ENCODE assay signal across 25 cellular contexts in genomic region chr3:48546203-48546829, GRCh38.
DNase-seq lines count a peak whose midpoint lies in the region; TF ChIP-seq lines count a peak whose summit lies in the region.
"Had no signal": no experiment of that assay in that cellular context is flagged by ENCODE, and none has a peak within 500 bp of the region (broad histone marks: within the 10 kb centered on the region; RNA-seq: fewer than 3 reads in every experiment).

No MANE protein-coding gene starts in this region.

- peaks cover 77 to 97% (median 89%) of the 10 kb centered on the region in 10 experiments for H3K4me1 ChIP-seq in BLaER1 treated with 17β-estradiol and CSF1 and Interleukin-3, amounts not matched to agents 10 nM and 100 nM
- H3K4me1 ChIP-seq: thyroid gland had no signal

- peak overlapping the region in 6 of 11 experiments; percentile 13 to 94 (median 51); a peak in 8 of 22 replicates for H3K4me2 ChIP-seq in BLaER1 treated with 17β-estradiol and CSF1 and Interleukin-3, amounts not matched to agents 10 nM and 100 nM

- H3K4me3 ChIP-seq in BLaER1 treated with 17β-estradiol and CSF1 and Interleukin-3, amounts not matched to agents 10 nM and 100 nM, result no peak overlapping the region
- H3K4me3 ChIP-seq: heart left ventricle, spleen, thyroid gland had no signal

- DNase-seq in MV-4-11 (lab: John Stamatoyannopoulos, UW), result peak; percentile 11
- DNase-seq in erythroblast (lab: John Stamatoyannopoulos, UW), result peak; percentile 19 to 42
- DNase-seq in central memory CD4-positive, alpha-beta T cell, result no peak
- DNase-seq in NCI-H2107 (lab: John Stamatoyannopoulos, UW), result no peak
- no peak for DNase-seq in OCI-M2 (lab: John Stamatoyannopoulos, UW; ENCODE audit: unreplicated experiment)
- DNase-seq: activated CD4-positive, alpha-beta T cell treated with anti-CD3 and anti-CD28 coated beads, Interleukin-2, amount 50 U/mL, for 48 hours; activated gamma-delta T cell; activated naive CD8-positive, alpha-beta T cell treated with anti-CD3 and anti-CD28 coated beads, Interleukin-2, amount 50 U/mL, for 24 hours; activated T-cell treated with anti-CD3 and anti-CD28 coated beads for 4 hours; CD4-positive, alpha-beta T cell; cortex of kidney; DMS153; left cardiac atrium; mesendoderm; naive B cell; NCI-H510A treated with DMSO at 0.1 percent for 48 hours; retina; spleen; stimulated activated CD4-positive, alpha-beta T cell treated with anti-CD3 and anti-CD28 coated beads, Interleukin-4, amount 100 ng/mL, for 4 hours; stimulated activated naive CD8-positive, alpha-beta T cell treated with anti-CD3 and anti-CD28 coated beads, Interleukin-15, Interleukin-2, amounts not matched to agents 100 U/mL and 50 U/mL, for 24 hours; T-helper 2 cell; thyroid gland; WERI-Rb-1 had no signal

- TF ChIP-seq POLR2A in erythroblast (IDR thresholded peaks at IDR 0.05; ENCODE audit: low read length), result no peak

- H3K9me3 ChIP-seq in BLaER1 treated with 17β-estradiol and CSF1 and Interleukin-3, amounts not matched to agents 10 nM and 100 nM (replicated peaks in 1 of 11), result no peaks in the 10 kb centered on the region
- H3K9me3 ChIP-seq: heart left ventricle, spleen, thyroid gland had no signal

- no peak overlapping the region for H3K9ac ChIP-seq in BLaER1 treated with 17β-estradiol and CSF1 and Interleukin-3, amounts not matched to agents 10 nM and 100 nM

- H4K20me1 ChIP-seq in BLaER1 treated with 17β-estradiol and CSF1 and Interleukin-3, amounts not matched to agents 10 nM and 100 nM, result peaks cover 0 to 3% (median 0%) of the 10 kb centered on the region in 11 experiments; a peak in 2 of 22 replicates

- H3K36me3 ChIP-seq in BLaER1 treated with 17β-estradiol and CSF1 and Interleukin-3, amounts not matched to agents 10 nM and 100 nM, result peaks cover 25 to 61% (median 33%) of the 10 kb centered on the region in 11 experiments
- H3K36me3 ChIP-seq: thyroid gland had no signal

- no peaks in the 10 kb centered on the region for H3K27me3 ChIP-seq in BLaER1 treated with 17β-estradiol and CSF1 and Interleukin-3, amounts not matched to agents 10 nM and 100 nM
- H3K27me3 ChIP-seq: heart left ventricle, spleen, thyroid gland had no signal

- H3K27ac ChIP-seq in BLaER1 treated with 17β-estradiol and CSF1 and Interleukin-3, amounts not matched to agents 10 nM and 100 nM, result peak overlapping the region in 1 of 11 experiments; percentile 76; a peak in 1 of 22 replicates
- H3K27ac ChIP-seq: heart left ventricle, spleen, thyroid gland, WERI-Rb-1 had no signal

Comparison
In these comparisons a context has a peak if more than half of its experiments do, and no peak if none do; other contexts are left out.
1. DNase-seq: peak in MV-4-11 (single experiment) and erythroblast (2 of 2); none in central memory CD4-positive, alpha-beta T cell (single experiment), NCI-H2107 (single experiment) and OCI-M2 (single experiment).